8 cellular contexts compared by ENCODE assay signal in genomic region chr5:80668016-80668969, GRCh38. TPM values are rescaled to one million over a fixed set of nuclear protein-coding genes. Genes with fewer than 3 reads are reported as not detected.
DNase-seq lines count a peak whose midpoint lies in the region; ATAC-seq, FAIRE-seq and TF ChIP-seq lines count a peak whose summit lies in the region.
"Had no signal": no experiment of that assay in that cellular context is flagged by ENCODE, and none has a peak within 500 bp of the region (broad histone marks: within the 10 kb centered on the region; RNA-seq: fewer than 3 reads in every experiment).

No MANE protein-coding gene starts in this region.

- H3K27me3 ChIP-seq in small intestine (ENCODE audit: control insufficient read depth in 2 of 2, insufficient read depth in 2 of 2, low read length in 2 of 2) (no peaks in the 10 kb centered on the region), prostate gland (replicated peaks; ENCODE audit: insufficient read depth) (no peaks in the 10 kb centered on the region)
- H3K27me3 ChIP-seq: body of pancreas had no signal

- WGBS in small intestine, 3 donors, result 36 to 70% (median 48%) methylated on average over 16 of the region's 16 CpGs
- WGBS in prostate gland, result 84% methylated on average over 16 of the region's 16 CpGs

- H3K27ac Mint-ChIP-seq in activated CD8-positive, alpha-beta T cell treated with anti-CD3 and anti-CD28 coated beads for 36 hours, result no peak overlapping the region
- H3K27ac Mint-ChIP-seq in activated T-helper 1 cell treated with anti-CD3 and anti-CD28 coated beads, Interleukin-12 subunit alpha, Interleukin-12 subunit beta, Interleukin-2, Interleukin-4 antibody, amounts not matched to agents 30 ng/mL and 10 ng/mL and 1 ng/mL, durations not matched to agents 14 hours and 24 hours and 36 hours, result no peak overlapping the region

- intact Hi-C loops in activated CD8-positive, alpha-beta T cell treated with anti-CD3 and anti-CD28 coated beads for 36 hours (cut with micrococcal nuclease), result no loop called here
- intact Hi-C loops in activated T-helper 1 cell treated with anti-CD3 and anti-CD28 coated beads, Interleukin-12 subunit alpha, Interleukin-12 subunit beta, Interleukin-2, Interleukin-4 antibody, amounts not matched to agents 30 ng/mL and 10 ng/mL and 1 ng/mL, durations not matched to agents 14 hours and 24 hours and 36 hours (cut with micrococcal nuclease), result no loop called here
- intact Hi-C loops in prostate gland (cut with DNase I), result no loop called here

- H3K9me3 ChIP-seq in small intestine (ENCODE audit: control insufficient read depth, low read depth), result no peaks in the 10 kb centered on the region
- H3K9me3 ChIP-seq in prostate gland, result no peaks in the 10 kb centered on the region
- H3K9me3 ChIP-seq: body of pancreas had no signal

- H3K9me3 Mint-ChIP-seq in activated CD8-positive, alpha-beta T cell treated with anti-CD3 and anti-CD28 coated beads for 36 hours, result no peaks in the 10 kb centered on the region
- H3K9me3 Mint-ChIP-seq in activated T-helper 1 cell treated with anti-CD3 and anti-CD28 coated beads, Interleukin-12 subunit alpha, Interleukin-12 subunit beta, Interleukin-2, Interleukin-4 antibody, amounts not matched to agents 30 ng/mL and 10 ng/mL and 1 ng/mL, durations not matched to agents 14 hours and 24 hours and 36 hours, result no peaks in the 10 kb centered on the region

- TF ChIP-seq POLR2A in prostate gland (IDR thresholded peaks at IDR 0.05), result no peak

- no peaks in the 10 kb centered on the region for H3K27me3 Mint-ChIP-seq in activated CD8-positive, alpha-beta T cell treated with anti-CD3 and anti-CD28 coated beads for 36 hours
- no peaks in the 10 kb centered on the region for H3K27me3 Mint-ChIP-seq in activated T-helper 1 cell treated with anti-CD3 and anti-CD28 coated beads, Interleukin-12 subunit alpha, Interleukin-12 subunit beta, Interleukin-2, Interleukin-4 antibody, amounts not matched to agents 30 ng/mL and 10 ng/mL and 1 ng/mL, durations not matched to agents 14 hours and 24 hours and 36 hours (ENCODE audit: insufficient read depth)

- H3K4me3 ChIP-seq in small intestine (ENCODE audit: low read depth in 1 of 2, low read length in 2 of 2) (peak overlapping the region in 1 of 2 donors; percentile 30), prostate gland (no peak overlapping the region)
- H3K4me3 ChIP-seq: body of pancreas had no signal

- FAIRE-seq in small intestine (lab: Jason Lieb, UNC), result no peak

- H3K4me1 Mint-ChIP-seq in activated CD8-positive, alpha-beta T cell treated with anti-CD3 and anti-CD28 coated beads for 36 hours (ENCODE audit: low read depth), result peaks cover 11% of the 10 kb centered on the region
- peaks cover 16% of the 10 kb centered on the region for H3K4me1 Mint-ChIP-seq in activated T-helper 1 cell treated with anti-CD3 and anti-CD28 coated beads, Interleukin-12 subunit alpha, Interleukin-12 subunit beta, Interleukin-2, Interleukin-4 antibody, amounts not matched to agents 30 ng/mL and 10 ng/mL and 1 ng/mL, durations not matched to agents 14 hours and 24 hours and 36 hours (ENCODE audit: low read depth)

- H3K27ac ChIP-seq in small intestine (ENCODE audit: low read depth in 1 of 2, low read length in 1 of 2) (no peak overlapping the region), prostate gland (no peak overlapping the region)
- H3K27ac ChIP-seq: body of pancreas had no signal

- H3K36me3 ChIP-seq in small intestine (ENCODE audit: control insufficient read depth in 2 of 2, insufficient read depth in 2 of 2, low read length in 2 of 2) (peaks cover 6 to 11% of the 10 kb centered on the region in 2 donors), prostate gland (no peaks in the 10 kb centered on the region)

- ATAC-seq in GM19025 (IDR thresholded peaks at IDR 0.05; ENCODE audit: low read depth, unreplicated experiment), result peak; percentile 54
- peak; percentile 61 for ATAC-seq in HG02763 (IDR thresholded peaks at IDR 0.05; ENCODE audit: unreplicated experiment)
- ATAC-seq in activated CD8-positive, alpha-beta T cell treated with anti-CD3 and anti-CD28 coated beads for 36 hours, result peak; percentile 57
- ATAC-seq in GM21825 (IDR thresholded peaks at IDR 0.05; ENCODE audit: unreplicated experiment), result no peak
- ATAC-seq: body of pancreas had no signal

- POLR2A ChIA-PET in activated CD8-positive, alpha-beta T cell treated with anti-CD3 and anti-CD28 coated beads for 36 hours (lab: Charles Lee), result interaction anchor here (1.5 to 3.8 kb wide), 2 partner anchors 13 to 14 kb away, joined by 5 to 21 read pairs; partner anchors contain the start of genes DHFR and MSH3

- CTCF ChIA-PET in activated CD8-positive, alpha-beta T cell treated with anti-CD3 and anti-CD28 coated beads for 36 hours (lab: Charles Lee), result interaction anchor here (0.8 to 1.9 kb wide), 4 partner anchors 12 to 527 kb away, joined by 3 to 7 read pairs (median 4); no protein-coding TSS in a partner anchor

- TF ChIP-seq CTCF in activated CD8-positive, alpha-beta T cell treated with anti-CD3 and anti-CD28 coated beads for 36 hours (IDR thresholded peaks at IDR 0.05), result no peak
- no peak for TF ChIP-seq CTCF in prostate gland (IDR thresholded peaks at IDR 0.05)

- H3K4me1 ChIP-seq in small intestine (ENCODE audit: control insufficient read depth in 2 of 2, insufficient read depth in 1 of 2, low read depth in 1 of 2, low read length in 1 of 2) (no peaks in the 10 kb centered on the region), prostate gland (replicated peaks) (no peaks in the 10 kb centered on the region)
- H3K4me1 ChIP-seq: body of pancreas had no signal

- H3K36me3 Mint-ChIP-seq in activated CD8-positive, alpha-beta T cell treated with anti-CD3 and anti-CD28 coated beads for 36 hours (ENCODE audit: low read depth), result peaks cover 39% of the 10 kb centered on the region
- H3K36me3 Mint-ChIP-seq in activated T-helper 1 cell treated with anti-CD3 and anti-CD28 coated beads, Interleukin-12 subunit alpha, Interleukin-12 subunit beta, Interleukin-2, Interleukin-4 antibody, amounts not matched to agents 30 ng/mL and 10 ng/mL and 1 ng/mL, durations not matched to agents 14 hours and 24 hours and 36 hours (ENCODE audit: low read depth), result peaks cover 37% of the 10 kb centered on the region

- no peak for DNase-seq in activated CD8-positive, alpha-beta T cell treated with anti-CD3 and anti-CD28 coated beads for 36 hours
- peak; percentile 85 for DNase-seq in small intestine
- DNase-seq in activated T-helper 1 cell treated with anti-CD3 and anti-CD28 coated beads, Interleukin-12 subunit alpha, Interleukin-12 subunit beta, Interleukin-2, Interleukin-4 antibody, amounts not matched to agents 30 ng/mL and 10 ng/mL and 1 ng/mL, durations not matched to agents 14 hours and 24 hours and 36 hours (ENCODE audit: low spot score), result no peak
- no peak for DNase-seq in prostate gland (ENCODE audit: low spot score)

- no peak overlapping the region for H3K4me3 Mint-ChIP-seq in activated CD8-positive, alpha-beta T cell treated with anti-CD3 and anti-CD28 coated beads for 36 hours
- no peak overlapping the region for H3K4me3 Mint-ChIP-seq in activated T-helper 1 cell treated with anti-CD3 and anti-CD28 coated beads, Interleukin-12 subunit alpha, Interleukin-12 subunit beta, Interleukin-2, Interleukin-4 antibody, amounts not matched to agents 30 ng/mL and 10 ng/mL and 1 ng/mL, durations not matched to agents 14 hours and 24 hours and 36 hours

RNA-seq across cellular contexts. Expression of gene DHFR, which starts 13.5 kb away (rescaled TPM):
- total RNA-seq in activated CD8-positive, alpha-beta T cell treated with anti-CD3 and anti-CD28 coated beads for 36 hours, result 100 to 1,000 TPM; 107 to 109 TPM
- 10 to 100 TPM; 13.5 to 39.7 (median 26.4) TPM for polyA plus RNA-seq in small intestine
- 55.9 and 60.3 TPM in 2 replicates for total RNA-seq in activated T-helper 1 cell treated with anti-CD3 and anti-CD28 coated beads, Interleukin-12 subunit alpha, Interleukin-12 subunit beta, Interleukin-2, Interleukin-4 antibody, amounts not matched to agents 30 ng/mL and 10 ng/mL and 1 ng/mL, durations not matched to agents 14 hours and 24 hours and 36 hours
- 10 to 100 TPM in 1 of 2 donors, 1 to 10 TPM in 1; 6.8 to 15.7 TPM for total RNA-seq in prostate gland

RNA-seq across cellular contexts. Expression of gene MSH3, which starts 13.8 kb away (rescaled TPM):
- total RNA-seq in activated CD8-positive, alpha-beta T cell treated with anti-CD3 and anti-CD28 coated beads for 36 hours, result 10 to 100 TPM; 23.0 to 23.4 TPM
- polyA plus RNA-seq in small intestine, result 1 to 10 TPM; 3.5 to 5.1 (median 4.5) TPM
- 20.2 and 20.7 TPM in 2 replicates for total RNA-seq in activated T-helper 1 cell treated with anti-CD3 and anti-CD28 coated beads, Interleukin-12 subunit alpha, Interleukin-12 subunit beta, Interleukin-2, Interleukin-4 antibody, amounts not matched to agents 30 ng/mL and 10 ng/mL and 1 ng/mL, durations not matched to agents 14 hours and 24 hours and 36 hours
- total RNA-seq in prostate gland, result 10 to 100 TPM; 12.6 to 14.9 TPM
